Comparison of ENCODE assay signal across 8 cellular contexts in genomic region chr18:34976899-34977786, GRCh38.
DNase-seq lines count a peak whose midpoint lies in the region; ATAC-seq and TF ChIP-seq lines count a peak whose summit lies in the region.

No MANE protein-coding gene starts in this region.

- peak; percentile 35 for DNase-seq in GM03348 (ENCODE audit: low spot score)
- DNase-seq in NCI-H1105 (lab: John Stamatoyannopoulos, UW) = peak; percentile 79
- DNase-seq in T-helper 2 cell treated with Interferon-gamma antibody and Interleukin-4, amounts not matched to agents 5 μg/mL and 100 μg/mL, for 36 hours (ENCODE audit: low spot score) = peak; percentile 59
- no peak for DNase-seq in astrocyte of the cerebellum (ENCODE audit: low read depth)
- peak; percentile 87 to 92 for DNase-seq in gastrocnemius medialis
- DNase-seq in RWPE1 (ENCODE audit: low spot score) = no peak

- CTCF ChIA-PET in RWPE1 (lab: Yijun Ruan, JAX) = no interaction called here

- peak; percentile 63 for ATAC-seq in HG02610 (IDR thresholded peaks at IDR 0.05; ENCODE audit: unreplicated experiment)
- peak; percentile 54 to 61 for ATAC-seq in gastrocnemius medialis

- peak overlapping the region; percentile 93 to 97 (median 96) for H3K27ac ChIP-seq in gastrocnemius medialis
- H3K27ac ChIP-seq in RWPE1 = no peak overlapping the region

- no peaks in the 10 kb centered on the region for H3K36me3 Mint-ChIP-seq in T-helper 2 cell treated with Interferon-gamma antibody and Interleukin-4, amounts not matched to agents 5 μg/mL and 100 μg/mL, for 36 hours (ENCODE audit: low read depth)

- H3K9me3 ChIP-seq in gastrocnemius medialis = no peaks in the 10 kb centered on the region

- intact Hi-C loops in gastrocnemius medialis (cut with DNase I; ENCODE audit: low total_unique reads) = no loop called here

- peaks cover 22% of the 10 kb centered on the region for H3K4me1 Mint-ChIP-seq in T-helper 2 cell treated with Interferon-gamma antibody and Interleukin-4, amounts not matched to agents 5 μg/mL and 100 μg/mL, for 36 hours (ENCODE audit: low read depth)

- in situ Hi-C loops in astrocyte of the cerebellum (cut with HindIII; ENCODE audit: low sequenced_read_pairs) (no loop called here), gastrocnemius medialis (cut with MboI; ENCODE audit: low sequenced_read_pairs in 4 of 4) (no loop called here)

- POLR2A ChIA-PET in RWPE1 (lab: Yijun Ruan, JAX; ENCODE audit: low non-redundant PET) = no interaction called here

- no peaks in the 10 kb centered on the region for H3K9me3 Mint-ChIP-seq in T-helper 2 cell treated with Interferon-gamma antibody and Interleukin-4, amounts not matched to agents 5 μg/mL and 100 μg/mL, for 36 hours

- peaks cover 43% of the 10 kb centered on the region for H3K27me3 Mint-ChIP-seq in T-helper 2 cell treated with Interferon-gamma antibody and Interleukin-4, amounts not matched to agents 5 μg/mL and 100 μg/mL, for 36 hours (ENCODE audit: low read depth)

- peak overlapping the region; percentile 70 for H3K4me3 ChIP-seq in astrocyte of the cerebellum (ENCODE audit: low read depth, low read length)
- H3K4me3 ChIP-seq in iPS-11a (ENCODE audit: low read depth, low read length) = peak overlapping the region; percentile 79
- H3K4me3 ChIP-seq in gastrocnemius medialis = peak overlapping the region; percentile 77 to 97 (median 89)

- TF ChIP-seq CTCF in astrocyte of the cerebellum (IDR thresholded peaks at IDR 0.05; ENCODE audit: low read depth, low read length, missing control alignments) = no peak
- TF ChIP-seq CTCF in gastrocnemius medialis (IDR thresholded peaks at IDR 0.05 in 4 of 5, conservative IDR thresholded peaks at IDR 0.05 in 1 of 5) = no peak
- TF ChIP-seq CTCF in RWPE1 (conservative IDR thresholded peaks at IDR 0.05; ENCODE audit: low read depth) = no peak

- peak overlapping the region; percentile 83 for H3K4me3 Mint-ChIP-seq in T-helper 2 cell treated with Interferon-gamma antibody and Interleukin-4, amounts not matched to agents 5 μg/mL and 100 μg/mL, for 36 hours

- no peak overlapping the region for H3K27ac Mint-ChIP-seq in T-helper 2 cell treated with Interferon-gamma antibody and Interleukin-4, amounts not matched to agents 5 μg/mL and 100 μg/mL, for 36 hours

- H3K27me3 ChIP-seq in gastrocnemius medialis = no peaks in the 10 kb centered on the region

- H3K36me3 ChIP-seq in gastrocnemius medialis = no peaks in the 10 kb centered on the region

- peak; percentile 86 to 95 for TF ChIP-seq POLR2A in gastrocnemius medialis (IDR thresholded peaks at IDR 0.05)

- H3K4me1 ChIP-seq in gastrocnemius medialis = peaks cover 38 to 46% of the 10 kb centered on the region in 2 donors

Comparison
In these comparisons a context has a peak if more than half of its experiments do, and no peak if none do; other contexts are left out.
1. DNase-seq: peak in GM03348 (single experiment), NCI-H1105 (single experiment), T-helper 2 cell treated with Interferon-gamma antibody and Interleukin-4, amounts not matched to agents 5 μg/mL and 100 μg/mL, for 36 hours (single experiment) and gastrocnemius medialis (2 of 2); none in astrocyte of the cerebellum (single experiment) and RWPE1 (single experiment).
2. Peak in every context shown above with its lines, with median percentiles within 50 percentile points of each other: H3K4me3 ChIP-seq.